ENCODE assay signal across 23 cellular contexts in the genomic region with DNA sequence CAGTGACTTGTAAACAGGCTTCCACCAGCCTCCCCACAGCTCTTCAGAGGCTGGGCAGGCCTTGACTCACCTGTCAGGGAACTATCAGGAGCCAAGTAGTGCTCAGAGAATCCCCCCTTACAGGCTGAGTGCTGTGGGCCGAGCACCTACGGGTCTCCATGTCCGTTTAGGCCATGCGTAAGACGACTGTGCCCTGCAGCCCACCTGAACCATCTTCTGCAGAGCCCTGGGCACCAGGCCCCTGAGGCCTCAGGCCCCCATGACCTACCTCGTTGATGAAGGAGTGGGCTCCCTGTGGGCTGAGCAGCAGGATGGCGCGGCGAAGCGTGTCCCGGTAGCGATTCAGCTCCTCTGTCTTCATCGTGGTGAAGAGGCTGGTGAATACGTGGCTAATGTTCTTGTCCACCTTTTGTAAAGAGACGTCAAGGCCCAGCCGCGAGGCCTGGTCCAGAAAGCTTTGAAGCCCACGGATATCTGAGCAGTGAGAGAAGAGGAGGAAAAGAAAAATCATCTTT.
"Had no signal": no experiment of that assay in that cellular context is flagged by ENCODE, and none has a peak within 500 bp of the region (broad histone marks: within the 10 kb centered on the region; RNA-seq: fewer than 3 reads in every experiment).

No MANE protein-coding gene starts in this region.

- H3K9me3 Mint-ChIP-seq: naive B cell; naive thymus-derived CD8-positive, alpha-beta T cell; natural killer cell treated with Interleukin-12 subunit alpha and Interleukin-12 subunit beta and Interleukin-15 and Interleukin-18, amount 100 ng/mL, for 72 hours; nephron progenitor cell; neural crest cell; stimulated activated naive B cell treated with anti-CD40 and anti-IgM and Interleukin-4, amounts not matched to agents 10 μg/mL and 1 μg/mL and 100 μg/mL, for 72 hours; stimulated activated naive CD8-positive, alpha-beta T cell treated with anti-CD3 and anti-CD28 coated beads, Interleukin-15, Interleukin-2, amounts not matched to agents 100 ng/mL and 50 ng/mL, for 24 hours had no signal

- H3K4me3 Mint-ChIP-seq: naive thymus-derived CD8-positive, alpha-beta T cell; natural killer cell treated with Interleukin-12 subunit alpha and Interleukin-12 subunit beta and Interleukin-15 and Interleukin-18, amount 100 ng/mL, for 72 hours; nephron progenitor cell; neural crest cell; stimulated activated naive B cell treated with anti-CD40 and anti-IgM and Interleukin-4, amounts not matched to agents 10 μg/mL and 1 μg/mL and 100 μg/mL, for 72 hours; stimulated activated naive CD8-positive, alpha-beta T cell treated with anti-CD3 and anti-CD28 coated beads, Interleukin-15, Interleukin-2, amounts not matched to agents 100 ng/mL and 50 ng/mL, for 24 hours had no signal

- H3K4me3 ChIP-seq: ovary, psoas muscle, right lobe of liver, sigmoid colon, stomach, thoracic aorta, thyroid gland, tibial nerve, upper lobe of left lung, vagina had no signal

- H3K36me3 Mint-ChIP-seq: naive B cell; naive thymus-derived CD8-positive, alpha-beta T cell; natural killer cell treated with Interleukin-12 subunit alpha and Interleukin-12 subunit beta and Interleukin-15 and Interleukin-18, amount 100 ng/mL, for 72 hours; stimulated activated naive B cell treated with anti-CD40 and anti-IgM and Interleukin-4, amounts not matched to agents 10 μg/mL and 1 μg/mL and 100 μg/mL, for 72 hours had no signal

- FAIRE-seq: small intestine, urothelium cell line had no signal

- H3K27me3 ChIP-seq: ovary, right lobe of liver, sigmoid colon, stomach, thyroid gland, tibial nerve, upper lobe of left lung, vagina had no signal

- H3K4me1 Mint-ChIP-seq: naive B cell; naive thymus-derived CD8-positive, alpha-beta T cell; nephron progenitor cell; neural crest cell had no signal

- ATAC-seq: naive thymus-derived CD8-positive, alpha-beta T cell; natural killer cell treated with Interleukin-12 subunit alpha and Interleukin-12 subunit beta and Interleukin-15 and Interleukin-18, amount 100 ng/mL, for 72 hours; psoas muscle; right cardiac atrium had no signal

- H3K27ac ChIP-seq: ovary, parathyroid adenoma, psoas muscle, right lobe of liver, sigmoid colon, stomach, thoracic aorta, thyroid gland, tibial nerve, upper lobe of left lung, vagina had no signal

- DNase-seq: naive B cell; naive thymus-derived CD8-positive, alpha-beta T cell; ovary; psoas muscle; right cardiac atrium; right lobe of liver; sigmoid colon; small intestine; stimulated activated naive B cell treated with anti-CD40 and anti-IgM and Interleukin-4, amounts not matched to agents 10 μg/mL and 1 μg/mL and 100 μg/mL, for 72 hours; stimulated activated naive CD4-positive, alpha-beta T cell treated with Interleukin-2 at 50 U/mL for 16 hours; stomach; upper lobe of left lung had no signal

- H3K27ac Mint-ChIP-seq: natural killer cell treated with Interleukin-12 subunit alpha and Interleukin-12 subunit beta and Interleukin-15 and Interleukin-18, amount 100 ng/mL, for 72 hours; nephron progenitor cell; stimulated activated naive B cell treated with anti-CD40 and anti-IgM and Interleukin-4, amounts not matched to agents 10 μg/mL and 1 μg/mL and 100 μg/mL, for 72 hours; stimulated activated naive CD8-positive, alpha-beta T cell treated with anti-CD3 and anti-CD28 coated beads, Interleukin-15, Interleukin-2, amounts not matched to agents 100 ng/mL and 50 ng/mL, for 24 hours had no signal

- H3K9me3 ChIP-seq: ovary, psoas muscle, right lobe of liver, sigmoid colon, stomach, thoracic aorta, thyroid gland, tibial nerve, upper lobe of left lung, vagina had no signal

- H3K27me3 Mint-ChIP-seq: naive thymus-derived CD8-positive, alpha-beta T cell; progenitor cell of endocrine pancreas; stimulated activated naive CD8-positive, alpha-beta T cell treated with anti-CD3 and anti-CD28 coated beads, Interleukin-15, Interleukin-2, amounts not matched to agents 100 ng/mL and 50 ng/mL, for 24 hours had no signal

- H3K36me3 ChIP-seq: ovary, right lobe of liver, sigmoid colon, thoracic aorta, thyroid gland, upper lobe of left lung, vagina had no signal

- H3K4me1 ChIP-seq: parathyroid adenoma, psoas muscle, right lobe of liver, sigmoid colon, stomach, thyroid gland, tibial nerve, upper lobe of left lung, vagina had no signal
